ENCODE assay signal across 6 cellular contexts in genomic region chr7:110685899-110686298, GRCh38.
"Had no signal": no experiment of that assay in that cellular context is flagged by ENCODE, and none has a peak within 500 bp of the region (broad histone marks: within the 10 kb centered on the region; RNA-seq: fewer than 3 reads in every experiment).

No MANE protein-coding gene starts in this region.

- H3K4me2 ChIP-seq: GM23338 had no signal

- H3K27ac ChIP-seq: HL-60 had no signal

- ATAC-seq: GM23338, HepG2, K562 had no signal

- H2AFZ ChIP-seq: GM23338 had no signal

- H3K4me3 ChIP-seq: GM23338, K562 had no signal

- DNase-seq: H9, HCEC 1CT had no signal
